In genomic region chr12:57766464-57767311, GRCh38 we compare ENCODE assay signal across 8 cellular contexts. TPM values are rescaled to one million over a fixed set of nuclear protein-coding genes. Genes with fewer than 3 reads are reported as not detected.
DNase-seq lines count a peak whose midpoint lies in the region; ATAC-seq and TF ChIP-seq lines count a peak whose summit lies in the region.

TSS of gene CYP27B1 (minus strand) at chr12:57767078. CDS start at chr12:57767041, 37 bp downstream.

- H3K4me1 Mint-ChIP-seq in osteocyte (ENCODE audit: unreplicated experiment): peaks cover 25% of the 10 kb centered on the region

- H3K27me3 Mint-ChIP-seq in osteocyte (ENCODE audit: unreplicated experiment): peaks cover 33% of the 10 kb centered on the region

- TF ChIP-seq CTCF in osteocyte (IDR thresholded peaks at IDR 0.05): no peak

- peak; percentile 47 for TF ChIP-seq POLR2A in erythroblast (IDR thresholded peaks at IDR 0.05; ENCODE audit: low read length)

- no peak within 1 kb of the TSS for H3K27ac Mint-ChIP-seq in osteocyte (ENCODE audit: unreplicated experiment)

- no peak for ATAC-seq in GM21576 (IDR thresholded peaks at IDR 0.05; ENCODE audit: unreplicated experiment)

- peak; percentile 38 for DNase-seq in NCI-H1105 treated with DMSO at 0.1 percent for 48 hours (lab: John Stamatoyannopoulos, UW)
- DNase-seq in NCI-H1105 (lab: John Stamatoyannopoulos, UW): no peak
- DNase-seq in RPMI7951 (ENCODE audit: low read depth): peak; percentile 32
- peak; percentile 29 to 34 for DNase-seq in erythroblast (lab: John Stamatoyannopoulos, UW)
- no peak for DNase-seq in osteocyte (ENCODE audit: extremely low spot score, unreplicated experiment)
- no peak for DNase-seq in hippocampal formation (lab: John Stamatoyannopoulos, UW)
- no peak for DNase-seq in glomerular visceral epithelial cell (ENCODE audit: extremely low spot score)

- peaks cover 6% of the 10 kb centered on the region for H3K36me3 Mint-ChIP-seq in osteocyte (ENCODE audit: unreplicated experiment)

- no peaks in the 10 kb centered on the region for H3K9me3 Mint-ChIP-seq in osteocyte (ENCODE audit: unreplicated experiment)

- peak within 1 kb of the TSS; percentile 67 for H3K4me3 Mint-ChIP-seq in osteocyte (ENCODE audit: unreplicated experiment)

RNA-seq across cellular contexts. Expression of gene CYP27B1, which starts in this region (rescaled TPM):
- 1.1 and 1.2 TPM in 2 replicates for total RNA-seq in RPMI7951 (2014; rRNA removed; shearing (Covaris generic))
- total RNA-seq in osteocyte: 1.7 and 2.3 TPM in 2 replicates

Comparison
In these comparisons a context has a peak if more than half of its experiments do, and no peak if none do; other contexts are left out.
1. DNase-seq: peak in NCI-H1105 treated with DMSO at 0.1 percent for 48 hours (single experiment), RPMI7951 (single experiment) and erythroblast (2 of 2); none in NCI-H1105 (single experiment), osteocyte (single experiment), hippocampal formation (0 of 2) and glomerular visceral epithelial cell (single experiment).